In genomic region chr11:112635338-112635737, GRCh38 we compare ENCODE assay signal across 29 cellular contexts.
"Had no signal": no experiment of that assay in that cellular context is flagged by ENCODE, and none has a peak within 500 bp of the region (broad histone marks: within the 10 kb centered on the region; RNA-seq: fewer than 3 reads in every experiment).

No MANE protein-coding gene starts in this region.

- H3K4me2 ChIP-seq: hepatocyte had no signal

- H3K4me1 ChIP-seq: foreskin keratinocyte, gastroesophageal sphincter, sigmoid colon, transverse colon, upper lobe of right lung, uterus had no signal

- H3K79me2 ChIP-seq: hepatocyte had no signal

- H2AFZ ChIP-seq: hepatocyte had no signal

- H3K9me3 ChIP-seq: ovary, upper lobe of right lung, uterus had no signal

- H3K36me3 ChIP-seq: esophagus muscularis mucosa, gastroesophageal sphincter, heart left ventricle, ovary, sigmoid colon, spleen, thoracic aorta, transverse colon, upper lobe of right lung, uterus had no signal

- H3K27ac ChIP-seq: epithelial cell of prostate, esophagus muscularis mucosa, foreskin keratinocyte, gastroesophageal sphincter, heart left ventricle, hepatocyte, ovary, psoas muscle, sigmoid colon, skin epidermis, spleen, thoracic aorta, transverse colon, upper lobe of right lung, uterus had no signal

- H3K4me3 ChIP-seq: esophagus muscularis mucosa, gastroesophageal sphincter, heart left ventricle, hepatocyte, mucosa of descending colon, ovary, psoas muscle, sigmoid colon, skin epidermis, spleen, thoracic aorta, transverse colon, upper lobe of right lung, uterus had no signal

- DNase-seq: effector CD8-positive, alpha-beta T cell; endodermal cell; foreskin keratinocyte; heart left ventricle; kidney; mesenchymal stem cell; mucosa of descending colon; naive thymus-derived CD4-positive, alpha-beta T cell; nephron progenitor cell; occipital lobe; ovary; posterior cingulate gyrus; psoas muscle; right cardiac atrium; sigmoid colon; spleen; stimulated activated CD4-positive, alpha-beta T cell treated with anti-CD3 and anti-CD28 coated beads, Interleukin-4, amount 100 ng/mL, for 4 hours; stimulated activated naive CD8-positive, alpha-beta T cell treated with anti-CD3 and anti-CD28 coated beads, Interleukin-15, Interleukin-2, amounts not matched to agents 100 U/mL and 50 U/mL, for 24 hours; transverse colon; upper lobe of right lung; uterus had no signal

- ATAC-seq: foreskin keratinocyte; gastroesophageal sphincter; heart left ventricle; left lobe of liver; mucosa of descending colon; naive thymus-derived CD4-positive, alpha-beta T cell; psoas muscle; right cardiac atrium; stimulated activated memory B cell treated with anti-CD40 and anti-IgM and Interleukin-4, amounts not matched to agents 10 μg/mL and 1 μg/mL and 100 μg/mL, for 72 hours; stimulated activated naive CD8-positive, alpha-beta T cell treated with anti-CD3 and anti-CD28 coated beads, Interleukin-15, Interleukin-2, amounts not matched to agents 100 U/mL and 50 U/mL, for 24 hours; upper lobe of right lung had no signal

- H3K27me3 ChIP-seq: ovary, sigmoid colon, transverse colon, uterus had no signal
